Comparison of ENCODE assay signal across 6 cellular contexts in the genomic region with DNA sequence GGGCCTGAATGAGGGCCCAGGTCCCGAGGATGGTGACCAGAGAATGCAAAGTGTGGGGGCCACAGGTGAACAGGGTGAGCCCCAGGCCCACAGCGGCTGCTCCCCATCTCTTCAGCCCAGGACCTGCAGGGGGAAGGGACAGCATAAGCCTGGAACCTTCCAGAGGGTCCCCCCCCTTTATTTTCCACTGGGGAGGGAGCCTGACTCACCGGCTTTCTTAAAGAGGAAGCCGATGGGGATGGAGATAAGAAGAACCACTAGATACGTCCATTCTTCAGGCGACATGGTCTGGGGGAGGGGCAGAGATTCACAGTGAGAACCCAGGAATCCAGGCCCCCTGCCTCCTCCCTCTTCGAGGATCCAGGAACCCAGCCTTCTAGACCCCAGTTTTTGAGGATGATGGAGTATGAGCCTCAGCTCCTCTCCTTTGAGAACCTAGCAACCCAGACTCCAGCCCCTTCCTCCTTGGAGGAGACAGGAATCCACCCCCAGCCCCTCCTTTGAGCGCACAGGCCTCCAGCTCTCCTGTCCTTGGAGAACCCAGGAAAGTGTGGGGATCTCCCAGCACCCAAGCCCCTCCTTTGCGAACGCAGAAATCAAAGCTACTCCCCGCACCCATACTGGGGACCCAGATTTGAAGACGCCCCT. TPM values are rescaled to one million over a fixed set of nuclear protein-coding genes. Genes with fewer than 3 reads are reported as not detected.
DNase-seq lines count a peak whose midpoint lies in the region; ATAC-seq, FAIRE-seq and TF ChIP-seq lines count a peak whose summit lies in the region.

No MANE protein-coding gene starts in this region.

- no peak for FAIRE-seq in RCC 7860 (lab: Jason Lieb, UNC)

- H2BK120ac ChIP-seq in trophoblast cell (ENCODE audit: insufficient read depth, low read length, poor library complexity) = peak overlapping the region; percentile 92

- peak overlapping the region; percentile 40 for H4K12ac ChIP-seq in trophoblast cell (ENCODE audit: low read depth, low read length)

- H3K4me3 ChIP-seq in colonic mucosa = peak overlapping the region; percentile 73
- H3K4me3 ChIP-seq in trophoblast cell (ENCODE audit: low read depth, low read length) = peak overlapping the region; percentile 84

- H3K4me2 ChIP-seq in trophoblast cell (ENCODE audit: low read length) = peak overlapping the region; percentile 76

- peaks cover 26% of the 10 kb centered on the region for H3K79me2 ChIP-seq in trophoblast cell (ENCODE audit: control insufficient read depth, insufficient read depth, low read length, poor library complexity)

- H3K36me3 ChIP-seq in colonic mucosa (no peaks in the 10 kb centered on the region), trophoblast cell (ENCODE audit: control insufficient read depth in 1 of 2, insufficient read depth in 2 of 2, low read length in 2 of 2) (peaks cover 28% of the 10 kb centered on the region in 2 experiments)

- TF ChIP-seq CTCF in C4-2B (conservative IDR thresholded peaks at IDR 0.05) = no peak
- TF ChIP-seq CTCF in colonic mucosa (IDR thresholded peaks at IDR 0.05) = no peak

- intact Hi-C loops in colonic mucosa (cut with DNase I) = no loop called here

- peaks cover 27% of the 10 kb centered on the region for H3K79me1 ChIP-seq in trophoblast cell (ENCODE audit: low read length)

- H3K23ac ChIP-seq in trophoblast cell (ENCODE audit: low read length) = no peak overlapping the region

- ATAC-seq in HG03280 (IDR thresholded peaks at IDR 0.05; ENCODE audit: unreplicated experiment) (no peak), GM18861 (IDR thresholded peaks at IDR 0.05; ENCODE audit: unreplicated experiment) (no peak)

- peaks cover 13% of the 10 kb centered on the region for H3K4me1 ChIP-seq in colonic mucosa
- peaks cover 10% of the 10 kb centered on the region in 2 experiments for H3K4me1 ChIP-seq in trophoblast cell (ENCODE audit: control insufficient read depth in 1 of 2, insufficient read depth in 2 of 2, low read length in 2 of 2)

- WGBS in trophoblast cell (ENCODE audit: extremely low coverage, insufficient coverage, insufficient read length) = no CpG with 5 or more reads among the region's 12 CpGs

- peak; percentile 51 for DNase-seq in RCC 7860 (ENCODE audit: low spot score)
- DNase-seq in colonic mucosa = peak; percentile 63
- peak in 1 of 2 donors; percentile 13 for DNase-seq in trophoblast cell

- peak overlapping the region; percentile 80 for H4K8ac ChIP-seq in trophoblast cell (ENCODE audit: low read depth, low read length)

- H2AK5ac ChIP-seq in trophoblast cell (ENCODE audit: low read length) = peak overlapping the region; percentile 60

- H4K91ac ChIP-seq in trophoblast cell (ENCODE audit: low read depth, low read length) = peak overlapping the region; percentile 88

- H3K9me3 ChIP-seq in colonic mucosa (no peaks in the 10 kb centered on the region), trophoblast cell (ENCODE audit: insufficient read depth, low read depth, low read length) (peaks cover under 1% of the 10 kb centered on the region)

- peak overlapping the region; percentile 97 for H2BK5ac ChIP-seq in trophoblast cell (ENCODE audit: low read depth, low read length, poor library complexity)

- H3K27me3 ChIP-seq in colonic mucosa (no peaks in the 10 kb centered on the region), trophoblast cell (ENCODE audit: insufficient read depth, low read length) (no peaks in the 10 kb centered on the region)

- peak overlapping the region; percentile 85 to 90 for H3K9ac ChIP-seq in colonic mucosa (ENCODE audit: low read depth in 2 of 2, low read length in 2 of 2)
- peak overlapping the region; percentile 95 for H3K9ac ChIP-seq in trophoblast cell (ENCODE audit: low read length)

- H3K4ac ChIP-seq in trophoblast cell (ENCODE audit: low read depth, low read length) = peak overlapping the region; percentile 91

- peak overlapping the region; percentile 81 for H3K27ac ChIP-seq in C4-2B
- peak overlapping the region; percentile 99 for H3K27ac ChIP-seq in colonic mucosa
- peak overlapping the region; percentile 98 for H3K27ac ChIP-seq in trophoblast cell (ENCODE audit: low read depth, low read length)

- no peak overlapping the region for H2AFZ ChIP-seq in trophoblast cell (ENCODE audit: insufficient read depth, low read length, poor library complexity)

- H3K14ac ChIP-seq in trophoblast cell (ENCODE audit: low read length) = peak overlapping the region; percentile 96

- H3K18ac ChIP-seq in trophoblast cell (ENCODE audit: low read length) = peak overlapping the region; percentile 87

- H2BK12ac ChIP-seq in trophoblast cell (ENCODE audit: low read length) = no peak overlapping the region

RNA-seq across cellular contexts. Expression of gene MBOAT7, which starts 1.0 kb away (rescaled TPM):
- total RNA-seq in colonic mucosa = 100 to 1,000 TPM; 122 to 142 TPM
- 289 and 304 TPM in 2 replicates for polyA plus RNA-seq in trophoblast cell (2013)

RNA-seq across cellular contexts. Expression of gene TSEN34, which starts 2.8 kb away (rescaled TPM):
- total RNA-seq in colonic mucosa = 10 to 100 TPM; 47.9 to 52.7 TPM
- polyA plus RNA-seq in trophoblast cell (2013) = 73.3 and 75.2 TPM in 2 replicates

RNA-seq across cellular contexts. Expression of gene RPS9, which starts 12.3 kb away (rescaled TPM):
- 1,000 to 10,000 TPM; 1,149 to 1,300 TPM for total RNA-seq in colonic mucosa
- 1,462 and 1,531 TPM in 2 replicates for polyA plus RNA-seq in trophoblast cell (2013)

RNA-seq across cellular contexts. Expression of gene TMC4, which starts 15.4 kb away (rescaled TPM):
- 100 to 1,000 TPM in 1 of 2 donors, 10 to 100 TPM in 1; 80.9 to 165 TPM for total RNA-seq in colonic mucosa
- 6.2 and 6.5 TPM in 2 replicates for polyA plus RNA-seq in trophoblast cell (2013)

RNA-seq across cellular contexts. Expression of gene LENG1, which starts 28.8 kb away (rescaled TPM):
- 1 to 10 TPM; 6.2 to 8.1 TPM for total RNA-seq in colonic mucosa
- 6.2 TPM in 2 replicates for polyA plus RNA-seq in trophoblast cell (2013)
